Comparison of ENCODE assay signal across 8 cellular contexts in the genomic region with DNA sequence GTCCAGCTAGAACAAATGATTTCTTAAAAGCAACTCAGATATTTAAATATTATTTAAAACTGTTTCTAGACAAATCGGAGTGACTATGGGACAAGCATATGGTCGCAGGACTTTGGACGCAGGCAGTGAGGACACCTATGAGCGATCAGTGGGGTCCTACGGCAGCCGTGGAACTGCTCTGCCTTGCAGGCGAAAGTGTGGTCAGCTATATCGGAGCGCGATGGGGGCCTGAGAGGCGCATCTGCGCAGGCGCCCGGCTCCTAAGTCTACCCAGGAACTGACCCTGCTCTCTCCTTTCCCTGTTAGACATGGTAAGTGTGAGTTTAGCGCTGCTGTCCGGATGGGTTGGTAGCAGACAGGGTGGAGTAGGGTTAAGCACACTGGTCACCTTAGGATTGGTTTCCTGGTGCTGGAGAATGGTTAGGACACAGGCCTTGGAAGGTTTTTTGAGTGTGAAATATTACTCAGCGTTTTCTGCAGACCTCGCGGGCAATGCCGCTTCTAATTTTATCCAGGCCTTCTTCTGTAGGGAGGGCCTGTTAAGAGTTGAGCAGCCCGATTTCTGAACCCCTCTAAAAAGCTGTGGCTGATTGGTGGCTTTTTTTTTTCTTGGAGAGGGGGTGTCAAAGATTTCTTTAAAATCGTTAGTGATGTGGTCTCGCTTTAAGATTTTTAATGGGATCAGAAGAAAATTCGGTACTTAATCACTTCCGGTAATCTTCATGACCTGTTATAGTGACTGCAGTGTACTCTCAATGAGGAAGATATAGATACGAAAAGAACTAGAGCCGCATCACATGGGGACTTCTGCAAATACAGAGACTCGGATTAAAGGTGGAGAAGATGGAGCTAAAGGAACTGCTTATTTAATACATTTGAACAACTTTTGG. TPM values are rescaled to one million over a fixed set of nuclear protein-coding genes. Genes with fewer than 3 reads are reported as not detected.
A peak's percentile ranks its signal among the peaks of the same experiment; 100 is the strongest.
DNase-seq lines count a peak whose midpoint lies in the region; ATAC-seq and TF ChIP-seq lines count a peak whose summit lies in the region.

RABGGTB (plus strand) TSS at position 293 of the 890 bp plus-strand sequence; CDS start at position 309, 16 bp downstream.

- H4K20me1 ChIP-seq in IMR-90 (ENCODE audit: insufficient read depth, low read length), result peaks cover 41% of the 10 kb centered on the region

- no peak within 1 kb of the TSS for H2BK20ac ChIP-seq in IMR-90 (ENCODE audit: low read depth, low read length)

- peak within 1 kb of the TSS; percentile 70 for H3K4me2 ChIP-seq in IMR-90 (ENCODE audit: low read depth, low read length)

- no peaks in the 10 kb centered on the region for H3K27me3 ChIP-seq in IMR-90 (ENCODE audit: control insufficient read depth, insufficient read depth, low read length)

- peak within 1 kb of the TSS; percentile 97 for H3K56ac ChIP-seq in IMR-90 (ENCODE audit: extremely low read depth, insufficient read depth, low read length)

- DNase-seq in DMS 273 (lab: John Stamatoyannopoulos, UW; ENCODE audit: unreplicated experiment) (peak; percentile 98), IMR-90 (peak; percentile 95), OCI-M1 (lab: John Stamatoyannopoulos, UW) (peak; percentile 98), activated T-cell treated with anti-CD3 and anti-CD28 coated beads for 24 hours (ENCODE audit: low read depth) (peak; percentile 95), epidermal melanocyte (ENCODE audit: insufficient read length, low spot score) (peak; percentile 96), middle frontal gyrus (ENCODE audit: extremely low spot score, low spot score) (peak; percentile 91)
- DNase-seq in stimulated activated CD8-positive, alpha-beta memory T cell treated with anti-CD3 and anti-CD28 coated beads, Interleukin-2, amount 100 ng/mL, for 48 hours (ENCODE audit: low read depth in 2 of 2), result peak; percentile 85 to 93

- peak within 1 kb of the TSS; percentile 57 for H3K4me3 ChIP-seq in IMR-90 (ENCODE audit: insufficient read depth, low read depth, low read length)

- no peak within 1 kb of the TSS for H2BK15ac ChIP-seq in IMR-90 (ENCODE audit: low read depth, low read length)

- ATAC-seq in GM21528 (IDR thresholded peaks at IDR 0.05; ENCODE audit: low FRiP score, unreplicated experiment), result peak; percentile 65
- peak; percentile 100 for ATAC-seq in IMR-90 (ENCODE audit: low read depth)

- peak within 1 kb of the TSS; percentile 84 for H2BK5ac ChIP-seq in IMR-90 (ENCODE audit: low read depth, low read length, poor library complexity, severe bottlenecking)

- peak within 1 kb of the TSS; percentile 81 for H3K27ac ChIP-seq in IMR-90 (ENCODE audit: insufficient read depth, low read length)

- H2AFZ ChIP-seq in IMR-90 (replicated peaks; ENCODE audit: low read length, poor library complexity), result peak within 1 kb of the TSS; percentile 84

- CTCF ChIA-PET in IMR-90 (lab: Yijun Ruan, JAX), result no interaction called here

- peak within 1 kb of the TSS; percentile 91 for H4K5ac ChIP-seq in IMR-90 (ENCODE audit: low read depth, low read length)

- TF ChIP-seq POLR2A in IMR-90 (IDR thresholded peaks at IDR 0.05; ENCODE audit: low read depth, low read length), result peak; percentile 99

- 0% methylated on average over 6 of the region's 28 CpGs; no CpG with 5 or more reads in 1 of the 2 experiments for WGBS in IMR-90 (ENCODE audit: extremely low coverage in 2 of 2, insufficient read length in 1 of 2), 2 experiments

- H3K9ac ChIP-seq in IMR-90 (ENCODE audit: low read depth, low read length), result peak within 1 kb of the TSS; percentile 96

- BruUV-seq in IMR-90 (replicated peaks; lab: Mats Ljungman, UMichigan), result TSS peak; percentile 84

- dilution Hi-C loops in IMR-90 (cut with HindIII; ENCODE audit: low sequenced_read_pairs, unreplicated experiment), result no loop called here

- peaks cover 10% of the 10 kb centered on the region for H3K36me3 ChIP-seq in IMR-90 (ENCODE audit: control insufficient read depth, insufficient read depth, low read length)

- H3K9me3 ChIP-seq in IMR-90 (ENCODE audit: control insufficient read depth, insufficient read depth, low read length), result no peaks in the 10 kb centered on the region

- peaks cover 5 to 14% of the 10 kb centered on the region in 2 experiments; a peak in 2 of 4 replicates for H3K79me1 ChIP-seq in IMR-90 (ENCODE audit: low read depth in 1 of 2, low read length in 2 of 2)

- peaks cover 2% of the 10 kb centered on the region; the same call in 1 of the 2 replicates for H3K4me1 ChIP-seq in IMR-90 (ENCODE audit: control insufficient read depth, insufficient read depth, low read length)

- TF ChIP-seq CTCF in IMR-90 (conservative IDR thresholded peaks at IDR 0.05; ENCODE audit: low read depth, low read length), result no peak

- H4K91ac ChIP-seq in IMR-90 (ENCODE audit: insufficient read depth, low read depth, low read length), result peak within 1 kb of the TSS; percentile 92

- peak within 1 kb of the TSS; percentile 96 for H4K8ac ChIP-seq in IMR-90 (ENCODE audit: low read depth in 2 of 2, low read length in 2 of 2)

- intact Hi-C loops in IMR-90 (cut with micrococcal nuclease), result loop anchor here (1.0 to 2.0 kb wide), 2 partner anchors 21 to 62 kb away; partner anchors contain the start of gene ACADM

- H3K23ac ChIP-seq in IMR-90 (ENCODE audit: low read depth, low read length), result peak within 1 kb of the TSS; percentile 96

- H3K4ac ChIP-seq in IMR-90 (ENCODE audit: low read depth, low read length), result peak within 1 kb of the TSS; percentile 95

- H2AK9ac ChIP-seq in IMR-90 (replicated peaks; ENCODE audit: low read depth, low read length, poor library complexity), result peak within 1 kb of the TSS; percentile 93

- peak within 1 kb of the TSS; percentile 29; the same call in 1 of the 2 replicates for H2BK120ac ChIP-seq in IMR-90 (ENCODE audit: low read depth, low read length)

- peak within 1 kb of the TSS; percentile 68 for H3K18ac ChIP-seq in IMR-90 (ENCODE audit: low read depth, low read length)

- POLR2A ChIA-PET in IMR-90 (lab: Charles Lee; ENCODE audit: unreplicated experiment), result interaction anchor here (0.6 kb wide), 2 partner anchors 21 to 35 kb away, joined by 3 to 6 read pairs; no protein-coding TSS in a partner anchor

- H2AK5ac ChIP-seq in IMR-90 (ENCODE audit: low read depth, low read length), result peak within 1 kb of the TSS; percentile 80

- 0 out of 2 replicates have a peak, but pooled peaks cover 2% of the 10 kb centered on the region for H3K9me1 ChIP-seq in IMR-90 (ENCODE audit: insufficient read depth, low read length)

- TF ChIP-seq RAD21 in IMR-90 (IDR thresholded peaks at IDR 0.05; ENCODE audit: low read length), result peak; percentile 26; the same call in 1 of the 2 replicates

- in situ Hi-C loops in IMR-90 (cut with MboI; ENCODE audit: low sequenced_read_pairs), result loop anchor here (10.0 kb wide), 1 partner anchor 61 kb away; the partner anchor contains the start of gene ACADM

- H3K14ac ChIP-seq in IMR-90 (replicated peaks; ENCODE audit: low read depth, low read length), result peak within 1 kb of the TSS; percentile 94

TF ChIP-seq in IMR-90, 13 proteins besides CTCF, POLR2A, EP300 and RAD21:
- TF ChIP-seq SMC3 (IDR thresholded peaks at IDR 0.05; ENCODE audit: low read depth, low read length), result peak; percentile 1; the same call in 1 of the 2 replicates
- peak; percentile 31; the same call in 1 of the 2 replicates for TF ChIP-seq MAFK (IDR thresholded peaks at IDR 0.05; ENCODE audit: low read depth, low read length)
- no peak for TF ChIP-seq FOS (IDR thresholded peaks at IDR 0.05; ENCODE audit: low read depth, low read length)
- peak; percentile 74; the same call in 1 of the 2 replicates for TF ChIP-seq MAZ (IDR thresholded peaks at IDR 0.05; ENCODE audit: borderline replicate concordance, low read depth, low read length)
- peak; percentile 91 for TF ChIP-seq CHD1 (IDR thresholded peaks at IDR 0.05; ENCODE audit: low read depth, low read length)
- peak; percentile 39; the same call in 1 of the 2 replicates for TF ChIP-seq MXI1 (IDR thresholded peaks at IDR 0.05; ENCODE audit: borderline replicate concordance, low read depth, low read length)

RNA-seq across cellular contexts. Expression of gene RABGGTB, which starts in this region (rescaled TPM):
- 48.2 and 120 TPM in 2 replicates for total RNA-seq in IMR-90 (2012; rRNA removed)
- 59.6 and 76.0 TPM in 2 replicates for polyA plus RNA-seq in IMR-90 (2012; rRNA removed)
- polyA plus RNA-seq in IMR-90 (2012; cell fraction: cytosol; rRNA removed), result 3.6 and 8.2 TPM in 2 replicates
- polyA plus RNA-seq in IMR-90 (2012; cell fraction: nucleus; rRNA removed; ENCODE audit: low replicate concordance), result 24.3 and 195 TPM in 2 replicates

Comparison
In these comparisons a context has a peak if more than half of its experiments do, and no peak if none do; other contexts are left out.
1. Peak in every context shown above with its lines: DNase-seq, ATAC-seq, H3K4me3 ChIP-seq and H3K27ac ChIP-seq.